17 cellular contexts compared by ENCODE assay signal in genomic region chr13:22848539-22849052, GRCh38.
DNase-seq lines count a peak whose midpoint lies in the region; ATAC-seq and TF ChIP-seq lines count a peak whose summit lies in the region.
"Had no signal": no experiment of that assay in that cellular context is flagged by ENCODE, and none has a peak within 500 bp of the region (broad histone marks: within the 10 kb centered on the region; RNA-seq: fewer than 3 reads in every experiment).

No MANE protein-coding gene starts in this region.

- peak overlapping the region; percentile 50 to 89 (median 70) for H3K27ac Mint-ChIP-seq in nephron
- H3K27ac Mint-ChIP-seq: activated T-helper 17 cell treated with anti-CD3 and anti-CD28 coated beads, Interleukin-2, amount 50 U/mL, for 72 hours had no signal

- no peak overlapping the region for H3K4me3 Mint-ChIP-seq in nephron
- H3K4me3 Mint-ChIP-seq: activated T-helper 17 cell treated with anti-CD3 and anti-CD28 coated beads, Interleukin-2, amount 50 U/mL, for 72 hours had no signal

- no peak for ATAC-seq in GM18909 (IDR thresholded peaks at IDR 0.05; ENCODE audit: poor library complexity, unreplicated experiment)
- ATAC-seq: activated T-helper 17 cell treated with anti-CD3 and anti-CD28 coated beads, Interleukin-2, amount 50 U/mL, for 72 hours; gastrocnemius medialis had no signal

- H3K27me3 Mint-ChIP-seq in nephron (ENCODE audit: low read depth) = peaks cover 3% of the 10 kb centered on the region
- H3K27me3 Mint-ChIP-seq: activated T-helper 17 cell treated with anti-CD3 and anti-CD28 coated beads, Interleukin-2, amount 50 U/mL, for 72 hours had no signal

- TF ChIP-seq CTCF in nephron (IDR thresholded peaks at IDR 0.05; ENCODE audit: unreplicated experiment in 3 of 3) (no peak), GM13976 (IDR thresholded peaks at IDR 0.05; ENCODE audit: borderline replicate concordance, control extremely low read depth, extremely low read depth, insufficient read depth, missing control alignments) (no peak)

- no peaks in the 10 kb centered on the region for H3K36me3 Mint-ChIP-seq in nephron (ENCODE audit: low read depth)

- in situ Hi-C loops in GM13976 (cut with MboI; ENCODE audit: low sequenced_read_pairs, unreplicated experiment) = no loop called here

- peak; percentile 86 for DNase-seq in DMS53 (lab: John Stamatoyannopoulos, UW)
- peak; percentile 17 for DNase-seq in RPMI7951 (ENCODE audit: low read depth)
- peak; percentile 54 for DNase-seq in iPS DF 19.7 (ENCODE audit: low read depth, low spot score)
- no peak for DNase-seq in RPMI8226
- no peak for DNase-seq in GM13976 (ENCODE audit: low spot score)
- no peak for DNase-seq in stimulated activated CD4-positive, alpha-beta T cell treated with anti-CD3 and anti-CD28 coated beads, Interleukin-1b, Interleukin-23, amount 100 ng/mL, for 48 hours
- DNase-seq: amniotic stem cell; COR-L47; gastrocnemius medialis; KG1; NCI-H1105; NCI-H446 treated with DMSO at 0.1 percent for 48 hours; ovary; stimulated activated naive CD4-positive, alpha-beta T cell had no signal

- no peaks in the 10 kb centered on the region for H3K9me3 Mint-ChIP-seq in nephron
- H3K9me3 Mint-ChIP-seq: activated T-helper 17 cell treated with anti-CD3 and anti-CD28 coated beads, Interleukin-2, amount 50 U/mL, for 72 hours had no signal

- no peaks in the 10 kb centered on the region for H3K4me1 Mint-ChIP-seq in nephron
- H3K4me1 Mint-ChIP-seq: activated T-helper 17 cell treated with anti-CD3 and anti-CD28 coated beads, Interleukin-2, amount 50 U/mL, for 72 hours had no signal

Comparison
In these comparisons a context has a peak if more than half of its experiments do, and no peak if none do; other contexts are left out.
1. DNase-seq: peak in DMS53 (single experiment), RPMI7951 (single experiment) and iPS DF 19.7 (single experiment); none in RPMI8226 (single experiment), GM13976 (single experiment) and stimulated activated CD4-positive, alpha-beta T cell treated with anti-CD3 and anti-CD28 coated beads, Interleukin-1b, Interleukin-23, amount 100 ng/mL, for 48 hours (single experiment).